9 cellular contexts compared by ENCODE assay signal in the genomic region with DNA sequence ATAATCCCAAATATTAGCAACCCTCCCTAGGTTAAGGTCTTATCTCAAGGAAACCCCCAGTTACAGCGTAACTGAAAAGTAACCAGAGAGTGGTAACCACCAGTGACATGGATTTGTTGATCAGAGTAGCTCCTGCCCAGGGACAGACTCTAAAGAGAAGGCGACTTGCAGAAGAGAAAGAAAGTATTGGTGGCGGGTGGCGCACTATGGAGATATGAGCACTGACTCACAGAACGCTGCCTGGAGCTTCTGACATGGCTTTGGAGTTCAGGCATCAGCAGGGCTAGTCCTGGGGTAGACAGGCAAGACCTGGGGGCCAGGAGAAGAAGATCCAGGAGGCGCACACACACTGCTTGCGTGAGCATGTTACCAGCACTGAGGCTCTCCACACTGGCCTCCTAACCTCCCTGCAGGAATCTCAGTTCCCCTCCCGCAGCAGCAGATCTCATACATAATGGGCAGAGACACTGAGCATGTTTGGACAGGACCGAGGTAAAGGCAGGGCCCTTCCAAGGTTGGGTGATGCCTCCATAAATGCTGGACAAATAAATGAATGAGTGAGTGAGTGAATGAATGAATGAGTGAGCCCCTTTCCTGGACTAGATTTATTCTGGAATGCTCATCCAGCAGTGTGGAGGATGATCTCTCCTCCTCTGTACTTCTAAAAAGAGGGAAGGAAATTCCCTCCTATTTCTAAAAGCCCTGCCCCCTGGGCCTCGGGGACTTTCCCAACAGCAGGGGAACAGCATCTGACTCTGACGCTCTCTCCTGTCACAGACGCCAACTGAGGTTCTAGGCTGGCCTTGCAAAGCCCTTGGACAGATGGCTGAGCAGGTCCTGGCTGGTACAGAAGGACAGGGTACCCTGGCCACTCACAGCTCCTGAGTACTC.
DNase-seq lines count a peak whose midpoint lies in the region; ATAC-seq and TF ChIP-seq lines count a peak whose summit lies in the region.
"Had no signal": no experiment of that assay in that cellular context is flagged by ENCODE, and none has a peak within 500 bp of the region (broad histone marks: within the 10 kb centered on the region; RNA-seq: fewer than 3 reads in every experiment).

No MANE protein-coding gene starts in this region.

- POLR2A ChIA-PET in GM10248 (lab: Yijun Ruan, JAX), result no interaction called here

- no peaks in the 10 kb centered on the region for H3K9me3 ChIP-seq in psoas muscle
- H3K9me3 ChIP-seq: SJSA1 had no signal

- peaks cover 0 to 34% of the 10 kb centered on the region in 2 donors for H3K36me3 ChIP-seq in psoas muscle (ENCODE audit: insufficient read depth in 1 of 2, low read depth in 1 of 2)

- no peak overlapping the region for H3K4me3 ChIP-seq in fibroblast of the aortic adventitia (ENCODE audit: low read depth, low read length)
- peak overlapping the region; percentile 67 for H3K4me3 ChIP-seq in psoas muscle
- H3K4me3 ChIP-seq: SJSA1 had no signal

- peak overlapping the region; percentile 93 for H3K27ac ChIP-seq in psoas muscle
- H3K27ac ChIP-seq: SJSA1 had no signal

- intact Hi-C loops in psoas muscle (cut with DNase I), result loop anchor here (5.0 to 10.0 kb wide), 2 partner anchors 47 to 99 kb away; no protein-coding TSS in a partner anchor

- WGBS in psoas muscle, 3 donors, result 61 to 68% (median 64%) methylated on average over 12 of the region's 12 CpGs

- ATAC-seq in psoas muscle (peak; percentile 72 to 78 (median 76)), GM21786 (IDR thresholded peaks at IDR 0.05; ENCODE audit: unreplicated experiment) (no peak), HG02678 (IDR thresholded peaks at IDR 0.05; ENCODE audit: unreplicated experiment) (no peak)

- TF ChIP-seq CTCF in GM10248 (IDR thresholded peaks at IDR 0.05; ENCODE audit: control extremely low read depth, extremely low read depth, low read depth, missing control alignments) (no peak), fibroblast of the aortic adventitia (IDR thresholded peaks at IDR 0.05; ENCODE audit: insufficient read depth, low read length) (no peak), psoas muscle (IDR thresholded peaks at IDR 0.05) (no peak)

- DNase-seq in GM10248 (ENCODE audit: extremely low spot score) (peak; percentile 56), NCI-H345 (lab: John Stamatoyannopoulos, UW) (peak; percentile 75), fibroblast of the aortic adventitia (ENCODE audit: low read depth) (peak; percentile 33), psoas muscle (peak; percentile 78 to 85), NCI-H2029 (lab: John Stamatoyannopoulos, UW) (no peak), NCI-H748 (lab: John Stamatoyannopoulos, UW; ENCODE audit: unreplicated experiment) (no peak)

- no peaks in the 10 kb centered on the region for H3K27me3 ChIP-seq in psoas muscle (ENCODE audit: insufficient read depth in 3 of 3, low read length in 2 of 3)
- H3K27me3 ChIP-seq: SJSA1 had no signal

- CTCF ChIA-PET in GM10248 (lab: Yijun Ruan, JAX), result interaction anchor here (1.7 kb wide), 1 partner anchor 11 kb away, joined by 8 read pairs; no protein-coding TSS in a partner anchor

- peaks cover 47% of the 10 kb centered on the region for H3K4me1 ChIP-seq in psoas muscle

Comparison
In these comparisons a context has a peak if more than half of its experiments do, and no peak if none do; other contexts are left out.
1. DNase-seq: peak in GM10248 (single experiment), NCI-H345 (single experiment), fibroblast of the aortic adventitia (single experiment) and psoas muscle (2 of 2); none in NCI-H2029 (single experiment) and NCI-H748 (single experiment).
2. ATAC-seq: peak in psoas muscle (4 of 4); none in GM21786 (single experiment) and HG02678 (single experiment).